21 cellular contexts compared by ENCODE assay signal in the genomic region with DNA sequence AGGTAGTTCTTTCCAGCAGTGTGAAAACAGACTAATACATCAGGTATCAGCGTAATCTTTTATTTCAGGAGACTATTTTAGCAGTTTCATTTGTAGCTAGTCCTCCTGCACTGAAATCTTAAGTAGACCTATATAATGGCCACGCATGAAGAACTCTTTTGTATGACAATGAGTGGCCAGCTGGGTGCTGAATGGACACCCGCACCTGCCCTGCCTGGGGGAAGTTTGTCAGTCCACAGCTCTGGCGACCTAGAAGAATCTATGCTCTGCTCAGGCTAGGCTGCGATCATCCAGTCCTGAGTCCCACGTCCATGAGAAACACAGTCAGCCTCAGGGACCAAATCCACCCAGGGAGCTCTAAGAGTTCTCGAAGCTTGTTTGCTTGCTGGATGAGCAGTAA.
"Had no signal": no experiment of that assay in that cellular context is flagged by ENCODE, and none has a peak within 500 bp of the region (broad histone marks: within the 10 kb centered on the region; RNA-seq: fewer than 3 reads in every experiment).

No MANE protein-coding gene starts in this region.

- H3K4me3 Mint-ChIP-seq: nephron had no signal

- H3K27ac Mint-ChIP-seq: nephron had no signal

- H3K9me3 Mint-ChIP-seq: nephron had no signal

- H3K9me3 ChIP-seq: gastrocnemius medialis, left lung, stomach, vagina had no signal

- H3K4me1 ChIP-seq: gastrocnemius medialis, left lung, stomach, vagina had no signal

- H3K27me3 ChIP-seq: gastrocnemius medialis, left lung, stomach, vagina had no signal

- DNase-seq: activated CD4-positive, alpha-beta T cell treated with anti-CD3 and anti-CD28 coated beads, Interleukin-2, amount 50 U/mL, for 1 hour; activated CD4-positive, CD25-positive, alpha-beta regulatory T cell treated with anti-CD3 and anti-CD28 coated beads, Interleukin-2, amount 50 U/mL, for 72 hours; activated CD8-positive, alpha-beta memory T cell treated with anti-CD3 and anti-CD28 coated beads for 24 hours; activated CD8-positive, alpha-beta memory T cell treated with anti-CD3 and anti-CD28 coated beads, Interleukin-2, amount 50 U/mL, for 48 hours; activated effector memory CD4-positive, alpha-beta T cell treated with Interleukin-2 at 50 U/mL for 16 hours; activated naive CD4-positive, alpha-beta T cell treated with anti-CD3 and anti-CD28 coated beads, Interleukin-2, amount 50 U/mL, for 16 hours; activated T-cell treated with anti-CD3 and anti-CD28 coated beads, Interleukin-2, amount 50 U/mL, for 48 hours; aorta; gastrocnemius medialis; head of caudate nucleus; left lung; mammary epithelial cell; midbrain; nucleus accumbens; stimulated activated CD4-positive, alpha-beta T cell treated with anti-CD3 and anti-CD28 coated beads, Interleukin-4, amount 100 ng/mL, for 1 hour; stomach; trophoblast cell had no signal

- H3K4me3 ChIP-seq: coronary artery, gastrocnemius medialis, left lung, smooth muscle cell, stomach, vagina had no signal

- H3K27ac ChIP-seq: coronary artery, gastrocnemius medialis, left lung, stomach, vagina had no signal
